ENCODE assay signal across 8 cellular contexts in the genomic region with DNA sequence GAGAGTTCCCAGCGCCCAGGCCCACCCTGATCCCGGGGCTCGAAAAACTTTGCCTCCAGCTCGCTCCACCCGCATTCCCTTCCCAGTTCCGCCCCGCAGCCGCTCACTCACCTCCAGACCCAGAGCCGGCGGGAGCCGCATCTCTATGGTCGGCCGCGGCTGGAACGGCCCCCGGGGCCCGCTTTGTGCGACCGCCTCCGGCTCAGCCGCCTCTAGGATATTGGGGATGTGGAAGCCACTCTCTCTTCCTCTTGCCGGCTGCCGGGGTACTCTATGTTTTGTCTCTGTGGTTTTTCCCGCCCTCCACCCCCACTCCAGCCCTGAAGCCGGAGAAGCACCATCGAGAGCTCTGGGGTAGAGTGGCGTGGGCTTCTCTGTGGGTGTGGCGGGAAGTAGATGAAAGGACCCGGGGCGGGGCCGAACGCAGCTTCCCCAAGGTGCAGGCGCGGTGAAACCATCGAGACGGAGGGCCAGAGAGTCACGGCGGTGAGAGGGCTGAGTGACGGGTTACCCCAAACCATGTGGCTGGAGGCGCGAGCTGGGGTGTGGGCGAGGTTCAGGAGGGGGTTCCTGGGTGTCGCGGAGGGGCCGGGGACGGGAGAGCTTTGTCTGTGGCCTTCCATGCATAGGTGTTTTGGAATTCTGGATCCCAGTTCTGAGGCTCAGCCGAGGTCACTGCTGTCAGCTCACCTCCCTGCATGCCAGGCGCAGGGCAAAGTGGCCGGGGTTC. TPM values are rescaled to one million over a fixed set of nuclear protein-coding genes. Genes with fewer than 3 reads are reported as not detected.
DNase-seq lines count a peak whose midpoint lies in the region; ATAC-seq and TF ChIP-seq lines count a peak whose summit lies in the region.

A gene with protein sequence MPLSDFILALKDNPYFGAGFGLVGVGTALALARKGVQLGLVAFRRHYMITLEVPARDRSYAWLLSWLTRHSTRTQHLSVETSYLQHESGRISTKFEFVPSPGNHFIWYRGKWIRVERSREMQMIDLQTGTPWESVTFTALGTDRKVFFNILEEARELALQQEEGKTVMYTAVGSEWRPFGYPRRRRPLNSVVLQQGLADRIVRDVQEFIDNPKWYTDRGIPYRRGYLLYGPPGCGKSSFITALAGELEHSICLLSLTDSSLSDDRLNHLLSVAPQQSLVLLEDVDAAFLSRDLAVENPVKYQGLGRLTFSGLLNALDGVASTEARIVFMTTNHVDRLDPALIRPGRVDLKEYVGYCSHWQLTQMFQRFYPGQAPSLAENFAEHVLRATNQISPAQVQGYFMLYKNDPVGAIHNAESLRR (plus strand): TSS at position 426 of the 730 bp plus-strand sequence. CDS start 1,305 bp downstream, outside the sequence.
A gene with protein sequence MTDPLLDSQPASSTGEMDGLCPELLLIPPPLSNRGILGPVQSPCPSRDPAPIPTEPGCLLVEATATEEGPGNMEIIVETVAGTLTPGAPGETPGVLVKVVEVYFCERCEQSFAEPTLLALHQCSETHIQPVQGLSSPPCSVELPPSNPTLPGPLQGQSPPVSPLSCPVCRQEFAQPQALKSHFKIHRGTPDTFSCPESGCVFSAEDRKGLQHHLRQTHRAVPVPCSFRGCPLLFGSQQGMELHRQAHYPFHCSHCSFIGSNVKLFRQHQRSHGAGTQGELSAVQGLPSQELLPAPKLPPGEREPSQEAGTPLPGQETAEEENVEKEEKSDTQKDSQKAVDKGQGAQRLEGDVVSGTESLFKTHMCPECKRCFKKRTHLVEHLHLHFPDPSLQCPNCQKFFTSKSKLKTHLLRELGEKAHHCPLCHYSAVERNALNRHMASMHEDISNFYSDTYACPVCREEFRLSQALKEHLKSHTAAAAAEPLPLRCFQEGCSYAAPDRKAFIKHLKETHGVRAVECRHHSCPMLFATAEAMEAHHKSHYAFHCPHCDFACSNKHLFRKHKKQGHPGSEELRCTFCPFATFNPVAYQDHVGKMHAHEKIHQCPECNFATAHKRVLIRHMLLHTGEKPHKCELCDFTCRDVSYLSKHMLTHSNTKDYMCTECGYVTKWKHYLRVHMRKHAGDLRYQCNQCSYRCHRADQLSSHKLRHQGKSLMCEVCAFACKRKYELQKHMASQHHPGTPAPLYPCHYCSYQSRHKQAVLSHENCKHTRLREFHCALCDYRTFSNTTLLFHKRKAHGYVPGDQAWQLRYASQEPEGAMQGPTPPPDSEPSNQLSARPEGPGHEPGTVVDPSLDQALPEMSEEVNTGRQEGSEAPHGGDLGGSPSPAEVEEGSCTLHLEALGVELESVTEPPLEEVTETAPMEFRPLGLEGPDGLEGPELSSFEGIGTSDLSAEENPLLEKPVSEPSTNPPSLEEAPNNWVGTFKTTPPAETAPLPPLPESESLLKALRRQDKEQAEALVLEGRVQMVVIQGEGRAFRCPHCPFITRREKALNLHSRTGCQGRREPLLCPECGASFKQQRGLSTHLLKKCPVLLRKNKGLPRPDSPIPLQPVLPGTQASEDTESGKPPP (N-terminal part only) (minus strand): TSS at position 366 of the 730 bp plus-strand sequence. CDS start 3,194 bp downstream, outside the sequence.

- peaks cover 25% of the 10 kb centered on the region for H3K36me3 ChIP-seq in H7 (replicated peaks; ENCODE audit: control insufficient read depth, insufficient read depth, low read length)
- H3K36me3 ChIP-seq in MG63: peaks cover 61% of the 10 kb centered on the region

- H3K4me3 ChIP-seq in H7 (ENCODE audit: insufficient read depth, low read depth, low read length): peak within 1 kb of the TSS; percentile 97
- H3K4me3 ChIP-seq in MG63: peak within 1 kb of the TSS; percentile 70
- peak within 1 kb of the TSS; percentile 93 for H3K4me3 ChIP-seq in fibroblast of the aortic adventitia (ENCODE audit: low read depth, low read length)

- peak within 1 kb of the TSS; percentile 72 to 86 (median 80) for H3K27ac Mint-ChIP-seq in nephron

- no peaks in the 10 kb centered on the region for H3K9me3 ChIP-seq in MG63

- peaks cover 23% of the 10 kb centered on the region for H3K4me1 Mint-ChIP-seq in nephron

- no peaks in the 10 kb centered on the region for H3K27me3 Mint-ChIP-seq in nephron (ENCODE audit: low read depth)

- no peaks in the 10 kb centered on the region for H3K9me3 Mint-ChIP-seq in nephron

- peak; percentile 97 for ATAC-seq in stimulated activated naive CD8-positive, alpha-beta T cell treated with anti-CD3 and anti-CD28 coated beads, Interleukin-15, Interleukin-2, amounts not matched to agents 100 U/mL and 50 U/mL, for 24 hours

- DNase-seq in ELF-1 (ENCODE audit: low read depth, low spot score) (peak; percentile 90), H7 (peak; percentile 96), MG63 (peak; percentile 94), SHP77 (lab: John Stamatoyannopoulos, UW) (peak; percentile 83 to 94), fibroblast of the aortic adventitia (ENCODE audit: low read depth) (peak; percentile 80)
- peak; percentile 91 for DNase-seq in activated T-helper 9 cell treated with anti-CD3 and anti-CD28 coated beads, Interleukin-2, amount 50 U/mL, for 16 hours (ENCODE audit: low read depth)
- peak; percentile 98 for DNase-seq in stimulated activated naive CD8-positive, alpha-beta T cell treated with anti-CD3 and anti-CD28 coated beads, Interleukin-15, Interleukin-2, amounts not matched to agents 100 U/mL and 50 U/mL, for 24 hours

- H3K27me3 ChIP-seq in H7 (ENCODE audit: control insufficient read depth, insufficient read depth, low read length) (no peaks in the 10 kb centered on the region), MG63 (no peaks in the 10 kb centered on the region)

- H3K36me3 Mint-ChIP-seq in nephron (ENCODE audit: low read depth): peaks cover 31% of the 10 kb centered on the region

- peak within 1 kb of the TSS; percentile 96 to 98 (median 98) for H3K4me3 Mint-ChIP-seq in nephron

- TF ChIP-seq CTCF in fibroblast of the aortic adventitia (IDR thresholded peaks at IDR 0.05; ENCODE audit: insufficient read depth, low read length) (no peak), nephron (IDR thresholded peaks at IDR 0.05; ENCODE audit: unreplicated experiment in 3 of 3) (no peak)

RNA-seq across cellular contexts. Expression of the first gene that starts in this region (rescaled TPM):
- 31.1 and 32.2 TPM in 2 replicates for total RNA-seq in H7 (2014; rRNA removed; shearing (Covaris generic))
- total RNA-seq in MG63 (2014; rRNA removed; shearing (Covaris generic); ENCODE audit: low replicate concordance): 22.3 and 53.1 TPM in 2 replicates
- total RNA-seq in fibroblast of the aortic adventitia (ENCODE audit: low replicate concordance): 33.3 and 45.3 TPM in 2 replicates

RNA-seq across cellular contexts. Expression of the second gene that starts in this region (rescaled TPM):
- 14.6 and 14.8 TPM in 2 replicates for total RNA-seq in H7 (2014; rRNA removed; shearing (Covaris generic))
- 2.1 and 2.6 TPM in 2 replicates for total RNA-seq in MG63 (2014; rRNA removed; shearing (Covaris generic); ENCODE audit: low replicate concordance)
- total RNA-seq in fibroblast of the aortic adventitia (ENCODE audit: low replicate concordance): 4.5 and 17.8 TPM in 2 replicates

Comparison
In these comparisons a context has a peak if more than half of its experiments do, and no peak if none do; other contexts are left out.
1. Peak in every context shown above with its lines: DNase-seq, ATAC-seq and H3K4me3 ChIP-seq.